9 cellular contexts compared by ENCODE assay signal in genomic region chr4:153159728-153160221, GRCh38. TPM values are rescaled to one million over a fixed set of nuclear protein-coding genes. Genes with fewer than 3 reads are reported as not detected.
A peak's percentile ranks its signal among the peaks of the same experiment; 100 is the strongest.
DNase-seq lines count a peak whose midpoint lies in the region; ATAC-seq and TF ChIP-seq lines count a peak whose summit lies in the region.
"Had no signal": no experiment of that assay in that cellular context is flagged by ENCODE, and none has a peak within 500 bp of the region (broad histone marks: within the 10 kb centered on the region; RNA-seq: fewer than 3 reads in every experiment).

No MANE protein-coding gene starts in this region.

- H2AFZ ChIP-seq in GM23248 = no peak overlapping the region

- H3K4me1 Mint-ChIP-seq in osteocyte (ENCODE audit: unreplicated experiment) = peaks cover 24% of the 10 kb centered on the region
- peaks cover 9 to 20% (median 14%) of the 10 kb centered on the region in 7 donors for H3K4me1 Mint-ChIP-seq in naive thymus-derived CD4-positive, alpha-beta T cell

- POLR2A ChIA-PET in naive thymus-derived CD4-positive, alpha-beta T cell (lab: Charles Lee) = no interaction called here

- H3K9me3 Mint-ChIP-seq in osteocyte (ENCODE audit: unreplicated experiment) = peaks cover 3% of the 10 kb centered on the region
- peaks cover 0 to 3% (median 0%) of the 10 kb centered on the region in 11 donors for H3K9me3 Mint-ChIP-seq in naive thymus-derived CD4-positive, alpha-beta T cell

- DNase-seq in GM23248 = peak; percentile 85
- peak; percentile 83 for DNase-seq in NOMO-1 treated with DMSO at 0.1 percent for 48 hours (lab: John Stamatoyannopoulos, UW; ENCODE audit: unreplicated experiment)
- peak; percentile 57 for DNase-seq in choroid plexus epithelial cell (ENCODE audit: low read depth)
- no peak for DNase-seq in osteocyte (ENCODE audit: extremely low spot score, unreplicated experiment)
- DNase-seq in T-helper 9 cell = no peak
- DNase-seq in brain microvascular endothelial cell = no peak
- DNase-seq in naive thymus-derived CD4-positive, alpha-beta T cell = no peak
- DNase-seq: GDM1, islet precursor cell had no signal

- H3K4me2 ChIP-seq in GM23248 (ENCODE audit: unreplicated experiment) = peak overlapping the region; percentile 64

- intact Hi-C loops in naive thymus-derived CD4-positive, alpha-beta T cell (cut with micrococcal nuclease) = loop anchor here in 1 of 2 donors (5.0 kb wide), 1 partner anchor 593 kb away; no protein-coding TSS in a partner anchor

- no peaks in the 10 kb centered on the region for H3K36me3 Mint-ChIP-seq in osteocyte (ENCODE audit: unreplicated experiment)
- no peaks in the 10 kb centered on the region for H3K36me3 Mint-ChIP-seq in naive thymus-derived CD4-positive, alpha-beta T cell

- H3K27ac Mint-ChIP-seq in osteocyte (ENCODE audit: unreplicated experiment) = peak overlapping the region; percentile 57
- no peak overlapping the region for H3K27ac Mint-ChIP-seq in naive thymus-derived CD4-positive, alpha-beta T cell

- no peaks in the 10 kb centered on the region for H3K9me3 ChIP-seq in GM23248 (ENCODE audit: low read depth)
- no peaks in the 10 kb centered on the region for H3K9me3 ChIP-seq in naive thymus-derived CD4-positive, alpha-beta T cell (ENCODE audit: control insufficient read depth in 2 of 3, low read length in 3 of 3)

- H3K27ac ChIP-seq in GM23248 (peak overlapping the region; percentile 51), brain microvascular endothelial cell (no peak overlapping the region)
- H3K27ac ChIP-seq in naive thymus-derived CD4-positive, alpha-beta T cell (ENCODE audit: low read depth, low read length) = no peak overlapping the region

- TF ChIP-seq CTCF in choroid plexus epithelial cell (conservative IDR thresholded peaks at IDR 0.05; ENCODE audit: low read depth, low read length) = no peak
- TF ChIP-seq CTCF in osteocyte (IDR thresholded peaks at IDR 0.05) = no peak
- no peak for TF ChIP-seq CTCF in brain microvascular endothelial cell (IDR thresholded peaks at IDR 0.05; ENCODE audit: low read depth, low read length, missing control alignments)

- WGBS in GM23248 (ENCODE audit: low coverage in 1 of 2, low lambda C conversion rate in 2 of 2, missing lambda C conversion rate in 2 of 2), 2 experiments = 5 to 13% methylated on average over 5 of the region's 5 CpGs

- no peaks in the 10 kb centered on the region for H3K9me2 ChIP-seq in GM23248 (ENCODE audit: insufficient read depth)

- H3K27me3 ChIP-seq in GM23248 (replicated peaks; ENCODE audit: insufficient read depth) (no peaks in the 10 kb centered on the region), brain microvascular endothelial cell (replicated peaks) (no peaks in the 10 kb centered on the region)
- no peaks in the 10 kb centered on the region for H3K27me3 ChIP-seq in naive thymus-derived CD4-positive, alpha-beta T cell (ENCODE audit: control insufficient read depth in 2 of 2, insufficient read depth in 2 of 2, low read length in 2 of 2)

- peaks cover 8% of the 10 kb centered on the region for H3K27me3 Mint-ChIP-seq in osteocyte (ENCODE audit: unreplicated experiment)
- H3K27me3 Mint-ChIP-seq in naive thymus-derived CD4-positive, alpha-beta T cell = peaks cover 0 to 5% (median 0%) of the 10 kb centered on the region in 5 donors

- H3F3A ChIP-seq in GM23248 (ENCODE audit: insufficient read depth) = peaks cover 13% of the 10 kb centered on the region

- peak overlapping the region; percentile 51 for H3K4me3 ChIP-seq in GM23248
- no peak overlapping the region for H3K4me3 ChIP-seq in choroid plexus epithelial cell (ENCODE audit: low read depth, low read length)
- H3K4me3 ChIP-seq in brain microvascular endothelial cell (ENCODE audit: low read depth, low read length) = no peak overlapping the region
- H3K4me3 ChIP-seq in naive thymus-derived CD4-positive, alpha-beta T cell (ENCODE audit: low read length) = no peak overlapping the region

- peaks cover 12% of the 10 kb centered on the region for H3K4me1 ChIP-seq in GM23248 (ENCODE audit: insufficient read depth)
- no peaks in the 10 kb centered on the region for H3K4me1 ChIP-seq in naive thymus-derived CD4-positive, alpha-beta T cell (ENCODE audit: control insufficient read depth in 2 of 2, insufficient read depth in 2 of 2, low read length in 2 of 2)

- 0 out of 2 replicates have a peak, but pooled peaks cover 3% of the 10 kb centered on the region for H4K20me1 ChIP-seq in GM23248 (ENCODE audit: insufficient read depth)

- H3K36me3 ChIP-seq in GM23248 (ENCODE audit: low read depth) = no peaks in the 10 kb centered on the region
- H3K36me3 ChIP-seq in brain microvascular endothelial cell (replicated peaks) = no peaks in the 10 kb centered on the region
- no peaks in the 10 kb centered on the region for H3K36me3 ChIP-seq in naive thymus-derived CD4-positive, alpha-beta T cell (ENCODE audit: control insufficient read depth in 2 of 3, insufficient read depth in 3 of 3, low read length in 3 of 3)

- no peak overlapping the region for H3K4me3 Mint-ChIP-seq in osteocyte (ENCODE audit: unreplicated experiment)
- H3K4me3 Mint-ChIP-seq in naive thymus-derived CD4-positive, alpha-beta T cell = no peak overlapping the region

- in situ Hi-C loops in GM23248 (cut with MboI) (no loop called here), brain microvascular endothelial cell (cut with HindIII; ENCODE audit: low pct_ligation_motif_present, low sequenced_read_pairs) (no loop called here)

- CTCF ChIA-PET in naive thymus-derived CD4-positive, alpha-beta T cell (lab: Charles Lee) = interaction anchor here (0.7 to 2.0 kb wide), 3 partner anchors 17 to 842 kb away, joined by 3 to 5 read pairs (median 3); no protein-coding TSS in a partner anchor

- ATAC-seq in naive thymus-derived CD4-positive, alpha-beta T cell = no peak

- no peak overlapping the region for H3K9ac ChIP-seq in GM23248

- no peaks in the 10 kb centered on the region for H3K79me2 ChIP-seq in GM23248 (ENCODE audit: insufficient read depth)

RNA-seq across cellular contexts. Expression of gene TRIM2, which starts 44.5 kb away (rescaled TPM):
- total RNA-seq in GM23248 (2014; rRNA removed; shearing (Covaris generic)) = 26.4 and 32.4 TPM in 2 replicates
- 10.7 and 12.3 TPM in 2 replicates for polyA plus RNA-seq in GM23248 (2016; fragmentation: Nextera tagmentation; extraction: Ambion mirVana)
- total RNA-seq in osteocyte = 34.0 and 36.0 TPM in 2 replicates
- total RNA-seq in naive thymus-derived CD4-positive, alpha-beta T cell = 1 to 10 TPM in 4 of 5 experiments, under 1 TPM in 1; 0.12 to 3.9 (median 2.3) TPM
- 1 to 10 TPM in 1 of 2 donors, under 1 TPM in 1; 0.86 to 1.7 TPM for polyA plus RNA-seq in naive thymus-derived CD4-positive, alpha-beta T cell

Comparison
In these comparisons a context has a peak if more than half of its experiments do, and no peak if none do; other contexts are left out.
1. DNase-seq: peak in GM23248 (single experiment), NOMO-1 treated with DMSO at 0.1 percent for 48 hours (single experiment) and choroid plexus epithelial cell (single experiment); none in osteocyte (single experiment), T-helper 9 cell (single experiment), brain microvascular endothelial cell (single experiment) and naive thymus-derived CD4-positive, alpha-beta T cell (0 of 9).